Comparison of ENCODE assay signal across 12 cellular contexts in genomic region chrX:15680401-15680800, GRCh38. TPM values are rescaled to one million over a fixed set of nuclear protein-coding genes. Genes with fewer than 3 reads are reported as not detected.
DNase-seq lines count a peak whose midpoint lies in the region; ATAC-seq and TF ChIP-seq lines count a peak whose summit lies in the region.
"Had no signal": no experiment of that assay in that cellular context is flagged by ENCODE, and none has a peak within 500 bp of the region (broad histone marks: within the 10 kb centered on the region; RNA-seq: fewer than 3 reads in every experiment).

No MANE protein-coding gene starts in this region.

- WGBS in mesenchymal stem cell, result 31% methylated on average over 4 of the region's 6 CpGs
- WGBS in esophagus squamous epithelium, 2 donors, result 87 to 94% methylated on average over 3 to 6 of the region's 6 CpGs
- 77 to 91% (median 85%) methylated on average over 6 of the region's 6 CpGs for WGBS in heart left ventricle, 4 donors

- TF ChIP-seq POLR2A in esophagus squamous epithelium (IDR thresholded peaks at IDR 0.05) (no peak), heart left ventricle (IDR thresholded peaks at IDR 0.05) (no peak)

- peaks cover 7% of the 10 kb centered on the region for H3K4me1 ChIP-seq in mesenchymal stem cell (ENCODE audit: control insufficient read depth, insufficient read depth, low read depth, low read length)
- peaks cover 7 to 13% (median 13%) of the 10 kb centered on the region in 3 donors for H3K4me1 ChIP-seq in esophagus squamous epithelium
- H3K4me1 ChIP-seq in heart left ventricle, result peaks cover 0 to 21% (median 8%) of the 10 kb centered on the region in 12 donors

- H3K27me3 ChIP-seq in mesenchymal stem cell (ENCODE audit: control insufficient read depth in 1 of 2, insufficient read depth in 1 of 2, low read length in 2 of 2) (no peaks in the 10 kb centered on the region), esophagus squamous epithelium (no peaks in the 10 kb centered on the region), heart left ventricle (no peaks in the 10 kb centered on the region)

- H3K79me1 ChIP-seq in mesenchymal stem cell (replicated peaks; ENCODE audit: low read length, poor library complexity, severe bottlenecking), result no peaks in the 10 kb centered on the region

- no peak overlapping the region for H3K4me3 Mint-ChIP-seq in activated T-helper 2 cell treated with anti-CD3 and anti-CD28 coated beads, Interferon-gamma antibody, Interleukin-2, Interleukin-4, amounts not matched to agents 10 μg/mL and 5 μg/mL and 100 μg/mL, durations not matched to agents 14 hours and 24 hours and 36 hours (ENCODE audit: low read depth)

- H3K27ac Mint-ChIP-seq in activated T-helper 2 cell treated with anti-CD3 and anti-CD28 coated beads, Interferon-gamma antibody, Interleukin-2, Interleukin-4, amounts not matched to agents 10 μg/mL and 5 μg/mL and 100 μg/mL, durations not matched to agents 14 hours and 24 hours and 36 hours, result peak overlapping the region; percentile 23

- no peak overlapping the region for H2AK5ac ChIP-seq in mesenchymal stem cell (ENCODE audit: low read length, severe bottlenecking)

- no peak for DNase-seq in activated T-helper 2 cell treated with anti-CD3 and anti-CD28 coated beads, Interferon-gamma antibody, Interleukin-2, Interleukin-4, amounts not matched to agents 10 μg/mL and 5 μg/mL and 100 μg/mL, durations not matched to agents 14 hours and 24 hours and 36 hours (ENCODE audit: low spot score)
- peak; percentile 62 for DNase-seq in mesenchymal stem cell
- no peak for DNase-seq in esophagus squamous epithelium (lab: John Stamatoyannopoulos, UW)
- DNase-seq in heart left ventricle, result no peak
- no peak for DNase-seq in NCI-H1092 (lab: John Stamatoyannopoulos, UW)
- DNase-seq: anterior cingulate cortex, glutamatergic neuron, NCI-H446 had no signal

- no peaks in the 10 kb centered on the region for H3K27me3 Mint-ChIP-seq in activated T-helper 2 cell treated with anti-CD3 and anti-CD28 coated beads, Interferon-gamma antibody, Interleukin-2, Interleukin-4, amounts not matched to agents 10 μg/mL and 5 μg/mL and 100 μg/mL, durations not matched to agents 14 hours and 24 hours and 36 hours (ENCODE audit: low read depth)

- H3K14ac ChIP-seq in mesenchymal stem cell (ENCODE audit: low read length in 2 of 2), result no peak overlapping the region

- TF ChIP-seq CTCF in esophagus squamous epithelium (IDR thresholded peaks at IDR 0.05) (no peak), heart left ventricle (IDR thresholded peaks at IDR 0.05) (no peak)

- no peak overlapping the region for H2AFZ ChIP-seq in mesenchymal stem cell (ENCODE audit: low read depth, low read length)

- no peak overlapping the region for H2BK5ac ChIP-seq in mesenchymal stem cell (ENCODE audit: low read depth, low read length, poor library complexity, severe bottlenecking)

- peaks cover 3% of the 10 kb centered on the region for H3K36me3 Mint-ChIP-seq in activated T-helper 2 cell treated with anti-CD3 and anti-CD28 coated beads, Interferon-gamma antibody, Interleukin-2, Interleukin-4, amounts not matched to agents 10 μg/mL and 5 μg/mL and 100 μg/mL, durations not matched to agents 14 hours and 24 hours and 36 hours (ENCODE audit: low read depth)

- H3K4me3 ChIP-seq in mesenchymal stem cell (ENCODE audit: insufficient read depth in 1 of 2, low read depth in 1 of 2, low read length in 2 of 2), result no peak overlapping the region
- no peak overlapping the region for H3K4me3 ChIP-seq in esophagus squamous epithelium
- H3K4me3 ChIP-seq in heart left ventricle, result no peak overlapping the region

- H3K36me3 ChIP-seq in mesenchymal stem cell (ENCODE audit: control insufficient read depth in 1 of 2, insufficient read depth in 2 of 2, low read depth in 1 of 2, low read length in 2 of 2) (peaks cover 3 to 33% of the 10 kb centered on the region in 2 experiments), esophagus squamous epithelium (no peaks in the 10 kb centered on the region), heart left ventricle (peaks cover 0 to 25% (median 7%) of the 10 kb centered on the region in 9 donors)

- H3K27ac ChIP-seq in mesenchymal stem cell (ENCODE audit: low read length, poor library complexity, severe bottlenecking) (no peak overlapping the region), esophagus squamous epithelium (no peak overlapping the region), heart left ventricle (no peak overlapping the region)
- H3K27ac ChIP-seq: VCaP had no signal

- no peak overlapping the region for H2BK120ac ChIP-seq in mesenchymal stem cell (ENCODE audit: low read depth, low read length)

- H4K8ac ChIP-seq in mesenchymal stem cell (ENCODE audit: low read length), result no peak overlapping the region

- H3K4ac ChIP-seq in mesenchymal stem cell (ENCODE audit: low read depth in 1 of 2, low read length in 2 of 2), result no peak overlapping the region

- no peaks in the 10 kb centered on the region for H3K9me3 Mint-ChIP-seq in activated T-helper 2 cell treated with anti-CD3 and anti-CD28 coated beads, Interferon-gamma antibody, Interleukin-2, Interleukin-4, amounts not matched to agents 10 μg/mL and 5 μg/mL and 100 μg/mL, durations not matched to agents 14 hours and 24 hours and 36 hours

- H3K9me3 ChIP-seq in mesenchymal stem cell (ENCODE audit: control insufficient read depth, low read length) (no peaks in the 10 kb centered on the region), esophagus squamous epithelium (no peaks in the 10 kb centered on the region), heart left ventricle (no peaks in the 10 kb centered on the region)

- no peak overlapping the region for H3K4me2 ChIP-seq in mesenchymal stem cell (ENCODE audit: low read length, poor library complexity, severe bottlenecking)

- no peak overlapping the region for H2BK12ac ChIP-seq in mesenchymal stem cell (ENCODE audit: low read length in 2 of 2)

- intact Hi-C loops in activated T-helper 2 cell treated with anti-CD3 and anti-CD28 coated beads, Interferon-gamma antibody, Interleukin-2, Interleukin-4, amounts not matched to agents 10 μg/mL and 5 μg/mL and 100 μg/mL, durations not matched to agents 14 hours and 24 hours and 36 hours (cut with micrococcal nuclease), result loop anchor here (10.0 kb wide), 1 partner anchor 294 kb away; no protein-coding TSS in a partner anchor
- intact Hi-C loops in esophagus squamous epithelium (cut with DNase I) (no loop called here), heart left ventricle (cut with DNase I) (loop anchor here in 1 of 10 donors (10.0 kb wide), 3 partner anchors 114 to 1014 kb away; partner anchors contain the start of genes AP1S2 and ZRSR2)

- ATAC-seq in GM18868 (IDR thresholded peaks at IDR 0.05; ENCODE audit: unreplicated experiment), result peak; percentile 46
- peak; percentile 38 for ATAC-seq in HG03108 (IDR thresholded peaks at IDR 0.05; ENCODE audit: unreplicated experiment)
- no peak for ATAC-seq in GM21528 (IDR thresholded peaks at IDR 0.05; ENCODE audit: low FRiP score, unreplicated experiment)
- ATAC-seq in heart left ventricle, result no peak

- H3K23ac ChIP-seq in mesenchymal stem cell (ENCODE audit: low read length in 2 of 2), result no peak overlapping the region

- peaks cover 14% of the 10 kb centered on the region for H3K4me1 Mint-ChIP-seq in activated T-helper 2 cell treated with anti-CD3 and anti-CD28 coated beads, Interferon-gamma antibody, Interleukin-2, Interleukin-4, amounts not matched to agents 10 μg/mL and 5 μg/mL and 100 μg/mL, durations not matched to agents 14 hours and 24 hours and 36 hours (ENCODE audit: low read depth)

- no peak overlapping the region for H3K9ac ChIP-seq in mesenchymal stem cell (ENCODE audit: low read length)

- H2BK15ac ChIP-seq in mesenchymal stem cell (ENCODE audit: low read depth, poor library complexity, severe bottlenecking), result no peak overlapping the region

- no peak overlapping the region for H3K18ac ChIP-seq in mesenchymal stem cell (ENCODE audit: low read depth in 1 of 2, low read length in 2 of 2)

- no peak overlapping the region for H4K91ac ChIP-seq in mesenchymal stem cell (ENCODE audit: low read length)

RNA-seq across cellular contexts. Expression of gene CLTRN, which starts 15.8 kb away (rescaled TPM):
- 0.23 and 0.25 TPM in 2 replicates for total RNA-seq in activated T-helper 2 cell treated with anti-CD3 and anti-CD28 coated beads, Interferon-gamma antibody, Interleukin-2, Interleukin-4, amounts not matched to agents 10 μg/mL and 5 μg/mL and 100 μg/mL, durations not matched to agents 14 hours and 24 hours and 36 hours
- polyA plus RNA-seq in mesenchymal stem cell (2013, experiment 1 of 2), result 0.15 TPM
- 0.18 TPM for polyA plus RNA-seq in mesenchymal stem cell (2013, experiment 2 of 2)
- total RNA-seq in esophagus squamous epithelium (under 1 TPM in 3 of 4 donors, not detected in 1; 0.19 to 0.83 (median 0.22) TPM), heart left ventricle (1 to 10 TPM in 5 of 9 donors, under 1 TPM in 4; 0.25 to 1.8 (median 1.1) TPM)
- 1 to 10 TPM in 1 of 2 donors, under 1 TPM in 1; 0.11 to 1.4 TPM for polyA plus RNA-seq in heart left ventricle

RNA-seq across cellular contexts. Expression of gene CA5B, which starts 57.7 kb away (rescaled TPM):
- total RNA-seq in activated T-helper 2 cell treated with anti-CD3 and anti-CD28 coated beads, Interferon-gamma antibody, Interleukin-2, Interleukin-4, amounts not matched to agents 10 μg/mL and 5 μg/mL and 100 μg/mL, durations not matched to agents 14 hours and 24 hours and 36 hours, result 5.2 and 8.0 TPM in 2 replicates
- 13.2 TPM for polyA plus RNA-seq in mesenchymal stem cell (2013, experiment 1 of 2)
- polyA plus RNA-seq in mesenchymal stem cell (2013, experiment 2 of 2), result 12.4 TPM
- 10 to 100 TPM in 1 of 4 donors, 1 to 10 TPM in 3; 3.7 to 12.6 (median 5.0) TPM for total RNA-seq in esophagus squamous epithelium
- total RNA-seq in heart left ventricle, result 1 to 10 TPM; 1.5 to 9.9 (median 5.6) TPM
- polyA plus RNA-seq in heart left ventricle, result 1 to 10 TPM in 1 of 2 donors, under 1 TPM in 1; 0.50 to 1.1 TPM

Comparison
In these comparisons a context has a peak if more than half of its experiments do, and no peak if none do; other contexts are left out.
1. ATAC-seq: peak in GM18868 (single experiment) and HG03108 (single experiment); none in GM21528 (single experiment) and heart left ventricle (0 of 4).